ENCODE assay signal across 2 cellular contexts in the genomic region with DNA sequence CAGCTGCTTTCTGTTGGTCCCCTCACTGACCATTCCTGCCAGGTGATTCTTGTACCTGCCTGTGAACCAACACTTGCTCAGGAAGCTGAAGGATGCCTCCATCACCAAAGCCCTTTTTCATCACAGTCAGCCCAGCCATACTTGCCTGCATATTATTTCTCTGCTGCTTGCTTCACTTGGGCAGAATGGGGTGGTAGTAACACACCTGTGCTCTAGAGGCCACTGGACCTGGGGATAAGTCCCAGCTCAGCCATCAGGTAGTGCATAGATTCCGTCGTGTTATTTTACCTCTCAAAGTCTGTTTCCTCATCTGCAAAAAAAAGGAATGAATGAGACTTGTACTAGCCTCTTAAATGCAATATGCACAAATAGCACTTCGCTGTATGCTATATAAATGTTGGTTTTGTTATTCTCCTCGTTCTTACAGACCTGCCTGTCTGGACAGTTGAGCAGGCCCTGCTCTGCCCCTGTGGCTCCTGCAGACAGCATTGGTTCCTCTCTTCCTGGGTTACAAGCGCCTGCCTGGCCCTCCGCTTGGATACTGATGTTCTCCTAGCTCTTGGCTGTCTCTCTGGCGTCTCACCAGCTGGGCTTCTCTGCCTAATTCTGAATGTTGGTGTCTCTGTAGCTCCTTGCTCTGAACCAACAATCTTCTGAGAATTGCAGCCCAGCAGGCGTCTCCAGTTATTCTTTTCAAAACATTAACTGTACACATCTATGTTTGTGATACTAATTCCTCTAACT.
TF ChIP-seq lines count a peak whose summit lies in the region.

No MANE protein-coding gene starts in this region.

TF ChIP-seq in GM23338, 12 proteins besides CTCF, POLR2A, EP300 and RAD21 (continues in another document):
- TF ChIP-seq ZNF462 (CRISPR knock-in tag; IDR thresholded peaks at IDR 0.05) (no peak), EZH2phosphoT487 (IDR thresholded peaks at IDR 0.05; ENCODE audit: unreplicated experiment) (no peak), CREB1 (CRISPR knock-in tag; IDR thresholded peaks at IDR 0.05; ENCODE audit: low read depth) (no peak), EZH2 (IDR thresholded peaks at IDR 0.05; ENCODE audit: low read depth, unreplicated experiment) (no peak), NANOG (IDR thresholded peaks at IDR 0.05; ENCODE audit: borderline replicate concordance) (no peak), ZNF114 (CRISPR knock-in tag; IDR thresholded peaks at IDR 0.05) (no peak), JUNB (IDR thresholded peaks at IDR 0.05; ENCODE audit: unreplicated experiment) (no peak)
- TF ChIP-seq, protein P1, sequence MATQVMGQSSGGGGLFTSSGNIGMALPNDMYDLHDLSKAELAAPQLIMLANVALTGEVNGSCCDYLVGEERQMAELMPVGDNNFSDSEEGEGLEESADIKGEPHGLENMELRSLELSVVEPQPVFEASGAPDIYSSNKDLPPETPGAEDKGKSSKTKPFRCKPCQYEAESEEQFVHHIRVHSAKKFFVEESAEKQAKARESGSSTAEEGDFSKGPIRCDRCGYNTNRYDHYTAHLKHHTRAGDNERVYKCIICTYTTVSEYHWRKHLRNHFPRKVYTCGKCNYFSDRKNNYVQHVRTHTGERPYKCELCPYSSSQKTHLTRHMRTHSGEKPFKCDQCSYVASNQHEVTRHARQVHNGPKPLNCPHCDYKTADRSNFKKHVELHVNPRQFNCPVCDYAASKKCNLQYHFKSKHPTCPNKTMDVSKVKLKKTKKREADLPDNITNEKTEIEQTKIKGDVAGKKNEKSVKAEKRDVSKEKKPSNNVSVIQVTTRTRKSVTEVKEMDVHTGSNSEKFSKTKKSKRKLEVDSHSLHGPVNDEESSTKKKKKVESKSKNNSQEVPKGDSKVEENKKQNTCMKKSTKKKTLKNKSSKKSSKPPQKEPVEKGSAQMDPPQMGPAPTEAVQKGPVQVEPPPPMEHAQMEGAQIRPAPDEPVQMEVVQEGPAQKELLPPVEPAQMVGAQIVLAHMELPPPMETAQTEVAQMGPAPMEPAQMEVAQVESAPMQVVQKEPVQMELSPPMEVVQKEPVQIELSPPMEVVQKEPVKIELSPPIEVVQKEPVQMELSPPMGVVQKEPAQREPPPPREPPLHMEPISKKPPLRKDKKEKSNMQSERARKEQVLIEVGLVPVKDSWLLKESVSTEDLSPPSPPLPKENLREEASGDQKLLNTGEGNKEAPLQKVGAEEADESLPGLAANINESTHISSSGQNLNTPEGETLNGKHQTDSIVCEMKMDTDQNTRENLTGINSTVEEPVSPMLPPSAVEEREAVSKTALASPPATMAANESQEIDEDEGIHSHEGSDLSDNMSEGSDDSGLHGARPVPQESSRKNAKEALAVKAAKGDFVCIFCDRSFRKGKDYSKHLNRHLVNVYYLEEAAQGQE (IDR thresholded peaks at IDR 0.05; ENCODE audit: unreplicated experiment), result no peak

TF ChIP-seq in HCT116, 20 proteins besides CTCF, POLR2A, EP300 and RAD21:
- no peak for TF ChIP-seq FOSL1 (IDR thresholded peaks at IDR 0.05; ENCODE audit: low read depth)
- TF ChIP-seq YY1 (IDR thresholded peaks at IDR 0.05; ENCODE audit: extremely low read depth, insufficient replicate concordance, low read depth, low read length), result no peak
- no peak for TF ChIP-seq ELF1 (IDR thresholded peaks at IDR 0.05; ENCODE audit: borderline replicate concordance, low read depth)
- TF ChIP-seq, protein P2, sequence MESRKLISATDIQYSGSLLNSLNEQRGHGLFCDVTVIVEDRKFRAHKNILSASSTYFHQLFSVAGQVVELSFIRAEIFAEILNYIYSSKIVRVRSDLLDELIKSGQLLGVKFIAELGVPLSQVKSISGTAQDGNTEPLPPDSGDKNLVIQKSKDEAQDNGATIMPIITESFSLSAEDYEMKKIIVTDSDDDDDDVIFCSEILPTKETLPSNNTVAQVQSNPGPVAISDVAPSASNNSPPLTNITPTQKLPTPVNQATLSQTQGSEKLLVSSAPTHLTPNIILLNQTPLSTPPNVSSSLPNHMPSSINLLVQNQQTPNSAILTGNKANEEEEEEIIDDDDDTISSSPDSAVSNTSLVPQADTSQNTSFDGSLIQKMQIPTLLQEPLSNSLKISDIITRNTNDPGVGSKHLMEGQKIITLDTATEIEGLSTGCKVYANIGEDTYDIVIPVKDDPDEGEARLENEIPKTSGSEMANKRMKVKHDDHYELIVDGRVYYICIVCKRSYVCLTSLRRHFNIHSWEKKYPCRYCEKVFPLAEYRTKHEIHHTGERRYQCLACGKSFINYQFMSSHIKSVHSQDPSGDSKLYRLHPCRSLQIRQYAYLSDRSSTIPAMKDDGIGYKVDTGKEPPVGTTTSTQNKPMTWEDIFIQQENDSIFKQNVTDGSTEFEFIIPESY (IDR thresholded peaks at IDR 0.05; ENCODE audit: extremely low read depth, insufficient replicate concordance, low read length), result no peak
- TF ChIP-seq ZFX (IDR thresholded peaks at IDR 0.05), result no peak
- no peak for TF ChIP-seq JUND (IDR thresholded peaks at IDR 0.05)
- TF ChIP-seq SIN3A (IDR thresholded peaks at IDR 0.05; ENCODE audit: low read depth), result no peak
- no peak for TF ChIP-seq SP1 (IDR thresholded peaks at IDR 0.05; ENCODE audit: low read depth)
- TF ChIP-seq EGR1 (IDR thresholded peaks at IDR 0.05; ENCODE audit: low read depth), result no peak
